10 cellular contexts compared by ENCODE assay signal in the genomic region with DNA sequence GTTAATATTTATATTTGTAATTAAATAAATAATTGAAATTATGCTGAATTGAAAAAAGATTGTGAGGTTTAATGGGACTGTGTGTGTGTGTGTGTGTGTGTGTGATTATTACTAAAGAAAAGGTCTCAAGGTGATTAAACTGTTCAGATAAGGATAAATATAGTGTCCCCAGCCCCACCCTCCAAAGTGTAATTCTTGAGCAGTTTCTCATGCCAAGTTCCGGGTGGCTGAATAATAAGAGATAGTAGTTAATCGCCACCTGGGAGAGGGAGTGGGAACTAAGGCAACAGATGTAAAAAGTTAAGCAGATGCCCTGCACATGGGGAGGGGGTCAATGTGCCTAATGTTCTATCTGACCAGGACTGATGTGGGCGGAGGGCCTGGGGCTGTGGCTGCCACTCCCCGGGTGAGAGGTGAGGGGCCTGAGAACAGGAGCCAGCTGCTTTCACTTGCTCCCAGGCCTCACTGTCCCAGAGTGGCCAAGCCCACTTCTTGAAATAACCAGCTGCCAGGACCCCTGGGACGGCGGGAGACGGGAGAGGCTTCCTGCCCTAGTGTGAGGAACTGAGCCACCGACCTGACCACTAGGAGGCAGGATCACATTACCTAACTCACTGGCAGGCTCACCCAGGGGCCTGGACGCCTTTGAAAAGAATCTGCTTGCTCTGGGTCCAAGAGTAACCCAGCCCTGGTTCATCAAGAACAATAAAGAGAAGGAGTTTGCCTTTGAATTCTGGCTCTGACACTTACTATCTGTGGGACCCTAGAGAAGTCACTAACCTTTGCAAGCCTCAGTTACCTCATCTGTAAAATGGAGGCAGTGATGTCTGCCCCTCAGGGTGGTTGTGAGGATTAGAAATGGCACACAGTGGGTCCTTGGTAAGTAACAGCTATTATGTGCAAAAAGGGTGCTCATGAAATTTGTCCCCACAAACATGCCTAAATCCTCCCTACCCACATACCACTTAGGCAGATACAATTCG.
DNase-seq lines count a peak whose midpoint lies in the region; ATAC-seq and TF ChIP-seq lines count a peak whose summit lies in the region.
"Had no signal": no experiment of that assay in that cellular context is flagged by ENCODE, and none has a peak within 500 bp of the region (broad histone marks: within the 10 kb centered on the region; RNA-seq: fewer than 3 reads in every experiment).

No MANE protein-coding gene starts in this region.

- no peak overlapping the region for H3K4me2 ChIP-seq in fibroblast of lung (ENCODE audit: extremely low read depth, insufficient read depth, low read length)

- 18 to 23% (median 22%) methylated on average over 10 of the region's 10 CpGs for WGBS in psoas muscle, 3 donors

- H3K9ac ChIP-seq in fibroblast of lung (ENCODE audit: insufficient read depth, low read length): no peak overlapping the region
- H3K9ac ChIP-seq: parathyroid adenoma had no signal

- H3K27ac ChIP-seq in fibroblast of lung (ENCODE audit: insufficient read depth, low read length) (no peak overlapping the region), psoas muscle (no peak overlapping the region), coronary artery (no peak overlapping the region)
- H3K27ac ChIP-seq: parathyroid adenoma, SK-N-MC had no signal

- no peaks in the 10 kb centered on the region for H3K9me3 ChIP-seq in BE2C
- H3K9me3 ChIP-seq in fibroblast of lung (ENCODE audit: control insufficient read depth, insufficient read depth, low read depth, low read length): no peaks in the 10 kb centered on the region
- no peaks in the 10 kb centered on the region for H3K9me3 ChIP-seq in psoas muscle

- intact Hi-C loops in psoas muscle (cut with DNase I): no loop called here

- H3K4me3 ChIP-seq in BE2C (ENCODE audit: low read depth, low read length): no peak overlapping the region
- H3K4me3 ChIP-seq in fibroblast of lung (replicated peaks in 1 of 4; ENCODE audit: control extremely low read depth in 1 of 4, insufficient read depth in 1 of 4, low read depth in 3 of 4, low read length in 4 of 4): no peak overlapping the region
- no peak overlapping the region for H3K4me3 ChIP-seq in psoas muscle
- no peak overlapping the region for H3K4me3 ChIP-seq in coronary artery
- H3K4me3 ChIP-seq: SK-N-MC had no signal

- no peaks in the 10 kb centered on the region for H4K20me1 ChIP-seq in fibroblast of lung (ENCODE audit: control insufficient read depth, extremely low read depth, insufficient read depth, low read length)

- TF ChIP-seq CTCF in BE2C (IDR thresholded peaks at IDR 0.05; ENCODE audit: low read depth, low read length) (peak; percentile 54), GM13977 (IDR thresholded peaks at IDR 0.05; ENCODE audit: extremely low read depth, insufficient read depth, missing control alignments) (peak; percentile 76), fibroblast of lung (conservative IDR thresholded peaks at IDR 0.05 in 1 of 2, IDR thresholded peaks at IDR 0.05 in 1 of 2; ENCODE audit: low read depth in 1 of 2, low read length in 2 of 2) (peak; percentile 38 to 52), psoas muscle (IDR thresholded peaks at IDR 0.05) (peak; percentile 16), coronary artery (IDR thresholded peaks at IDR 0.05) (no peak)

- ATAC-seq in HG03520 (IDR thresholded peaks at IDR 0.05; ENCODE audit: unreplicated experiment) (peak; percentile 68), psoas muscle (no peak), HG02571 (IDR thresholded peaks at IDR 0.05; ENCODE audit: unreplicated experiment) (no peak)

- in situ Hi-C loops in GM13977 (cut with MboI; ENCODE audit: low pct_unique_long_range_greater_than_20kb, low sequenced_read_pairs, unreplicated experiment) (no loop called here), SK-MEL-5 (cut with HindIII; ENCODE audit: low pct_unique_long_range_greater_than_20kb, low sequenced_read_pairs) (no loop called here)

- H2AFZ ChIP-seq in fibroblast of lung (ENCODE audit: low read length): no peak overlapping the region
- H2AFZ ChIP-seq: parathyroid adenoma had no signal

- H3K36me3 ChIP-seq in BE2C (no peaks in the 10 kb centered on the region), fibroblast of lung (ENCODE audit: control insufficient read depth, insufficient read depth, low read length) (no peaks in the 10 kb centered on the region), psoas muscle (ENCODE audit: insufficient read depth in 1 of 2, low read depth in 1 of 2) (no peaks in the 10 kb centered on the region)

- H3K4me1 ChIP-seq in BE2C (no peaks in the 10 kb centered on the region), fibroblast of lung (ENCODE audit: control insufficient read depth, extremely low read depth, insufficient read depth, low read length) (no peaks in the 10 kb centered on the region), psoas muscle (no peaks in the 10 kb centered on the region)
- H3K4me1 ChIP-seq: parathyroid adenoma had no signal

- H3K27me3 ChIP-seq in BE2C: no peaks in the 10 kb centered on the region
- no peaks in the 10 kb centered on the region for H3K27me3 ChIP-seq in fibroblast of lung (ENCODE audit: control insufficient read depth, insufficient read depth, low read length)
- no peaks in the 10 kb centered on the region for H3K27me3 ChIP-seq in psoas muscle (ENCODE audit: insufficient read depth in 3 of 3, low read length in 2 of 3)

- DNase-seq in BE2C: peak; percentile 39
- peak; percentile 66 for DNase-seq in GM13977 (ENCODE audit: low spot score)
- DNase-seq in SK-MEL-5 (ENCODE audit: low read depth, low spot score): peak; percentile 74
- DNase-seq in fibroblast of lung (ENCODE audit: low read depth in 2 of 2): peak; percentile 27 to 44
- no peak for DNase-seq in psoas muscle
- DNase-seq in coronary artery (ENCODE audit: low spot score): no peak

- no peaks in the 10 kb centered on the region for H3K79me2 ChIP-seq in fibroblast of lung (ENCODE audit: control insufficient read depth, insufficient read depth, low read length)
- H3K79me2 ChIP-seq: parathyroid adenoma had no signal

Comparison
In these comparisons a context has a peak if more than half of its experiments do, and no peak if none do; other contexts are left out.
1. DNase-seq: peak in BE2C (single experiment), GM13977 (single experiment), SK-MEL-5 (single experiment) and fibroblast of lung (2 of 2); none in psoas muscle (0 of 2) and coronary artery (single experiment).